ENCODE assay signal across 1 cellular context in the genomic region with DNA sequence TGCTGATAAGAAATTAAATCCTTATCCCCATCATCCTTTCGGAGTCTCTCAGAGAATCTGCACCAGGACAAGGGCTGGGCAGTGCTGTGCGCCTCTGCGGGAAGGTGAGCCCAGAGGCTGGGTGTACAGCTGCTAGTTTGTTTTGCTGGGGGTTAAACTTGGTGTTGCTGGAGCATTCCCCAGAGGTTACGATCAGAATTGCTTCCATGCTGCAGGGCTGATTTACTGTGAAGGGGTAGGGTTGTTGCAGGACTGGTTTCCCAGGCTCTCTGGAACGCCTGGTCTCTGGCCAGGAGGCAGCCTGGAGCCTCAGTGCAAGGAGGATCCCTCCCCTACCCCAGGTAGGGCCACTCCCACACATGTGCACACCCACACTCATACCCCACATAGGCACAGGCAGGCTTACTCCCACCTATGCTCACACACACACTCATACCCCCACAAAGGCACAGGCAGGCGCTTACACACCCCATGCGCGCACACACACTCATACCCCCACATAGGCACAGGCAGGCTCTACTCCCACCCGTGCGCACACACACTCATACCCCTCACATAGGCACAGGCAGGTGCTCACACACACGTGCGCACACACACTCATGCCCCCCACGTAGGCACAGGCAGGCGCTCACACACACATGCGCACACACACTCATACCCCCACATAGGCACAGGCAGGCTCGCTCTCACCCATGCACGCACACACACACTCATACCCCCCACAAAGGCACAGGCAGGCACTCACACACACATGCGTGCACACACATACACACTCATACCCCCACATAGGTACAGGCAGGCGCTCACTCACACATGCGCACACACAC.
TF ChIP-seq lines count a peak whose summit lies in the region.

No MANE protein-coding gene starts in this region.

TF ChIP-seq in HEK293, 187 proteins besides CTCF, POLR2A, EP300 and RAD21 (continued from another document):
- TF ChIP-seq, protein P1, sequence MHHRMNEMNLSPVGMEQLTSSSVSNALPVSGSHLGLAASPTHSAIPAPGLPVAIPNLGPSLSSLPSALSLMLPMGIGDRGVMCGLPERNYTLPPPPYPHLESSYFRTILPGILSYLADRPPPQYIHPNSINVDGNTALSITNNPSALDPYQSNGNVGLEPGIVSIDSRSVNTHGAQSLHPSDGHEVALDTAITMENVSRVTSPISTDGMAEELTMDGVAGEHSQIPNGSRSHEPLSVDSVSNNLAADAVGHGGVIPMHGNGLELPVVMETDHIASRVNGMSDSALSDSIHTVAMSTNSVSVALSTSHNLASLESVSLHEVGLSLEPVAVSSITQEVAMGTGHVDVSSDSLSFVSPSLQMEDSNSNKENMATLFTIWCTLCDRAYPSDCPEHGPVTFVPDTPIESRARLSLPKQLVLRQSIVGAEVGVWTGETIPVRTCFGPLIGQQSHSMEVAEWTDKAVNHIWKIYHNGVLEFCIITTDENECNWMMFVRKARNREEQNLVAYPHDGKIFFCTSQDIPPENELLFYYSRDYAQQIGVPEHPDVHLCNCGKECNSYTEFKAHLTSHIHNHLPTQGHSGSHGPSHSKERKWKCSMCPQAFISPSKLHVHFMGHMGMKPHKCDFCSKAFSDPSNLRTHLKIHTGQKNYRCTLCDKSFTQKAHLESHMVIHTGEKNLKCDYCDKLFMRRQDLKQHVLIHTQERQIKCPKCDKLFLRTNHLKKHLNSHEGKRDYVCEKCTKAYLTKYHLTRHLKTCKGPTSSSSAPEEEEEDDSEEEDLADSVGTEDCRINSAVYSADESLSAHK (tag by site-specific recombination; IDR thresholded peaks at IDR 0.05): no peak
- TF ChIP-seq ZNF174 (tag by site-specific recombination; IDR thresholded peaks at IDR 0.05) (no peak), ZFHX2 (tag by site-specific recombination; conservative IDR thresholded peaks at IDR 0.05) (peak; percentile 92), ZNF610 (tag by site-specific recombination; IDR thresholded peaks at IDR 0.05; ENCODE audit: borderline replicate concordance) (no peak), ZNF843 (tag by site-specific recombination; IDR thresholded peaks at IDR 0.05) (no peak), ZNF114 (tag by site-specific recombination; IDR thresholded peaks at IDR 0.05) (no peak)
